Comparison of ENCODE assay signal across 1 cellular context in genomic region chr19:40718774-40719391, GRCh38.
TF ChIP-seq lines count a peak whose summit lies in the region.

No MANE protein-coding gene starts in this region.

TF ChIP-seq in HepG2, 621 proteins besides CTCF, POLR2A, EP300 and RAD21 (continued from another document and continues in another):
- TF ChIP-seq, protein P1, sequence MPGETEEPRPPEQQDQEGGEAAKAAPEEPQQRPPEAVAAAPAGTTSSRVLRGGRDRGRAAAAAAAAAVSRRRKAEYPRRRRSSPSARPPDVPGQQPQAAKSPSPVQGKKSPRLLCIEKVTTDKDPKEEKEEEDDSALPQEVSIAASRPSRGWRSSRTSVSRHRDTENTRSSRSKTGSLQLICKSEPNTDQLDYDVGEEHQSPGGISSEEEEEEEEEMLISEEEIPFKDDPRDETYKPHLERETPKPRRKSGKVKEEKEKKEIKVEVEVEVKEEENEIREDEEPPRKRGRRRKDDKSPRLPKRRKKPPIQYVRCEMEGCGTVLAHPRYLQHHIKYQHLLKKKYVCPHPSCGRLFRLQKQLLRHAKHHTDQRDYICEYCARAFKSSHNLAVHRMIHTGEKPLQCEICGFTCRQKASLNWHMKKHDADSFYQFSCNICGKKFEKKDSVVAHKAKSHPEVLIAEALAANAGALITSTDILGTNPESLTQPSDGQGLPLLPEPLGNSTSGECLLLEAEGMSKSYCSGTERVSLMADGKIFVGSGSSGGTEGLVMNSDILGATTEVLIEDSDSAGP (CRISPR knock-in tag; IDR thresholded peaks at IDR 0.05; ENCODE audit: borderline replicate concordance), result peak; percentile 69
- TF ChIP-seq, protein P2, sequence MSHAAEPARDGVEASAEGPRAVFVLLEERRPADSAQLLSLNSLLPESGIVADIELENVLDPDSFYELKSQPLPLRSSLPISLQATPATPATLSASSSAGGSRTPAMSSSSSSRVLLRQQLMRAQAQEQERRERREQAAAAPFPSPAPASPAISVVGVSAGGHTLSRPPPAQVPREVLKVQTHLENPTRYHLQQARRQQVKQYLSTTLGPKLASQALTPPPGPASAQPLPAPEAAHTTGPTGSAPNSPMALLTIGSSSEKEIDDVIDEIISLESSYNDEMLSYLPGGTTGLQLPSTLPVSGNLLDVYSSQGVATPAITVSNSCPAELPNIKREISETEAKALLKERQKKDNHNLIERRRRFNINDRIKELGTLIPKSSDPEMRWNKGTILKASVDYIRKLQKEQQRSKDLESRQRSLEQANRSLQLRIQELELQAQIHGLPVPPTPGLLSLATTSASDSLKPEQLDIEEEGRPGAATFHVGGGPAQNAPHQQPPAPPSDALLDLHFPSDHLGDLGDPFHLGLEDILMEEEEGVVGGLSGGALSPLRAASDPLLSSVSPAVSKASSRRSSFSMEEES (CRISPR knock-in tag; IDR thresholded peaks at IDR 0.05), result peak; percentile 85
- TF ChIP-seq TBX2 (CRISPR knock-in tag; IDR thresholded peaks at IDR 0.05; ENCODE audit: borderline replicate concordance) (peak; percentile 93), ZBTB38 (CRISPR knock-in tag; IDR thresholded peaks at IDR 0.05) (peak; percentile 19; the same call in 1 of the 2 replicates), ZNF331 (CRISPR knock-in tag; IDR thresholded peaks at IDR 0.05) (peak; percentile 77), RXRA (CRISPR knock-in tag; IDR thresholded peaks at IDR 0.05) (peak; percentile 86), ZNF614 (CRISPR knock-in tag; IDR thresholded peaks at IDR 0.05; ENCODE audit: borderline replicate concordance) (peak; percentile 41; the same call in 1 of the 2 replicates), CBX2 (IDR thresholded peaks at IDR 0.05; ENCODE audit: low read depth, low read length) (no peak), CBX2 (CRISPR knock-in tag; IDR thresholded peaks at IDR 0.05; ENCODE audit: low read depth) (no peak), THAP9 (CRISPR knock-in tag; IDR thresholded peaks at IDR 0.05; ENCODE audit: borderline replicate concordance) (no peak), ZNF230 (CRISPR knock-in tag; IDR thresholded peaks at IDR 0.05) (0 out of 2 replicates have a peak, but pooled peaks have one; percentile 73), POLR2G (IDR thresholded peaks at IDR 0.05; ENCODE audit: low read depth, low read length) (peak; percentile 71), ZNF883 (CRISPR knock-in tag; IDR thresholded peaks at IDR 0.05; ENCODE audit: not compliant biosample characterization) (no peak), ZNF33B (CRISPR knock-in tag; IDR thresholded peaks at IDR 0.05) (no peak; the same call in 1 of the 2 replicates), MEF2D (CRISPR knock-in tag; IDR thresholded peaks at IDR 0.05) (0 out of 2 replicates have a peak, but pooled peaks have one; percentile 27), ZNF160 (CRISPR knock-in tag; IDR thresholded peaks at IDR 0.05) (peak; percentile 73; the same call in 1 of the 2 replicates), CBX5 (CRISPR knock-in tag; IDR thresholded peaks at IDR 0.05; ENCODE audit: borderline replicate concordance) (peak; percentile 32; the same call in 1 of the 2 replicates), ZFY (CRISPR knock-in tag; IDR thresholded peaks at IDR 0.05) (peak; percentile 77), ZNF782 (CRISPR knock-in tag; IDR thresholded peaks at IDR 0.05; ENCODE audit: borderline replicate concordance) (no peak), HIVEP1 (CRISPR knock-in tag; IDR thresholded peaks at IDR 0.05) (peak; percentile 87), GATAD2A (CRISPR knock-in tag; IDR thresholded peaks at IDR 0.05) (peak; percentile 69), ZNF350 (CRISPR knock-in tag; IDR thresholded peaks at IDR 0.05; ENCODE audit: borderline replicate concordance, low read depth) (peak; percentile 44; the same call in 1 of the 2 replicates), FOXA3 (CRISPR knock-in tag; IDR thresholded peaks at IDR 0.05) (peak; percentile 61), KDM2A (CRISPR knock-in tag; IDR thresholded peaks at IDR 0.05; ENCODE audit: borderline replicate concordance, low read depth) (peak; percentile 41), ARNT2 (CRISPR knock-in tag; IDR thresholded peaks at IDR 0.05; ENCODE audit: low read depth) (no peak), ZNF709 (CRISPR knock-in tag; IDR thresholded peaks at IDR 0.05) (0 out of 2 replicates have a peak, but pooled peaks have one; percentile 41), ZNF75D (CRISPR knock-in tag; IDR thresholded peaks at IDR 0.05; ENCODE audit: borderline replicate concordance) (no peak), MEIS1 (CRISPR knock-in tag; IDR thresholded peaks at IDR 0.05; ENCODE audit: borderline replicate concordance) (peak; percentile 34; the same call in 1 of the 2 replicates), FOXO1 (CRISPR knock-in tag; IDR thresholded peaks at IDR 0.05) (peak; percentile 24), TFAP4 (IDR thresholded peaks at IDR 0.05; ENCODE audit: borderline replicate concordance, low read depth) (peak; percentile 84; the same call in 1 of the 2 replicates), HOXD1 (CRISPR knock-in tag; IDR thresholded peaks at IDR 0.05) (0 out of 2 replicates have a peak, but pooled peaks have one; percentile 52), ZNF792 (CRISPR knock-in tag; IDR thresholded peaks at IDR 0.05) (peak; percentile 21; the same call in 1 of the 2 replicates), GATAD1 (CRISPR knock-in tag; IDR thresholded peaks at IDR 0.05) (peak; percentile 32; the same call in 1 of the 2 replicates), ZSCAN25 (CRISPR knock-in tag; IDR thresholded peaks at IDR 0.05) (peak; percentile 57; the same call in 1 of the 2 replicates), ZNF607 (CRISPR knock-in tag; IDR thresholded peaks at IDR 0.05; ENCODE audit: borderline replicate concordance) (peak; percentile 19; the same call in 1 of the 2 replicates), NR2F6 (IDR thresholded peaks at IDR 0.05) (no peak), NR2F6 (CRISPR knock-in tag; IDR thresholded peaks at IDR 0.05) (peak; percentile 14; the same call in 1 of the 2 replicates), HMG20B (CRISPR knock-in tag; conservative IDR thresholded peaks at IDR 0.05) (0 out of 2 replicates have a peak, but pooled peaks have one; percentile 33), REPIN1 (CRISPR knock-in tag; IDR thresholded peaks at IDR 0.05; ENCODE audit: borderline replicate concordance, low read depth) (peak; percentile 28; the same call in 1 of the 2 replicates), NR2F2 (IDR thresholded peaks at IDR 0.05; ENCODE audit: borderline replicate concordance, low read depth) (no peak), HDAC1 (CRISPR knock-in tag; IDR thresholded peaks at IDR 0.05) (peak; percentile 87), TP53 (CRISPR knock-in tag; conservative IDR thresholded peaks at IDR 0.05) (no peak), PPARG (CRISPR knock-in tag; conservative IDR thresholded peaks at IDR 0.05) (no peak), BRF2 (CRISPR knock-in tag; IDR thresholded peaks at IDR 0.05) (no peak; the same call in 1 of the 2 replicates), TBL1XR1 (IDR thresholded peaks at IDR 0.05; ENCODE audit: borderline replicate concordance, low read length, partially characterized antibody) (no peak), SMARCE1 (IDR thresholded peaks at IDR 0.05; ENCODE audit: borderline replicate concordance) (no peak), PAWR (CRISPR knock-in tag; IDR thresholded peaks at IDR 0.05; ENCODE audit: borderline replicate concordance) (no peak), KMT2B (CRISPR knock-in tag; IDR thresholded peaks at IDR 0.05) (0 out of 2 replicates have a peak, but pooled peaks have one; percentile 23), ZMYM4 (CRISPR knock-in tag; IDR thresholded peaks at IDR 0.05) (peak; percentile 48), ZFYVE20 (CRISPR knock-in tag; IDR thresholded peaks at IDR 0.05; ENCODE audit: borderline replicate concordance, low read depth) (no peak), CAMTA2 (CRISPR knock-in tag; IDR thresholded peaks at IDR 0.05; ENCODE audit: borderline replicate concordance) (no peak), MTA1 (CRISPR knock-in tag; IDR thresholded peaks at IDR 0.05; ENCODE audit: borderline replicate concordance) (peak; percentile 91)
- TF ChIP-seq, protein P3, sequence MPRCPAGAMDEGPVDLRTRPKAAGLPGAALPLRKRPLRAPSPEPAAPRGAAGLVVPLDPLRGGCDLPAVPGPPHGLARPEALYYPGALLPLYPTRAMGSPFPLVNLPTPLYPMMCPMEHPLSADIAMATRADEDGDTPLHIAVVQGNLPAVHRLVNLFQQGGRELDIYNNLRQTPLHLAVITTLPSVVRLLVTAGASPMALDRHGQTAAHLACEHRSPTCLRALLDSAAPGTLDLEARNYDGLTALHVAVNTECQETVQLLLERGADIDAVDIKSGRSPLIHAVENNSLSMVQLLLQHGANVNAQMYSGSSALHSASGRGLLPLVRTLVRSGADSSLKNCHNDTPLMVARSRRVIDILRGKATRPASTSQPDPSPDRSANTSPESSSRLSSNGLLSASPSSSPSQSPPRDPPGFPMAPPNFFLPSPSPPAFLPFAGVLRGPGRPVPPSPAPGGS (CRISPR knock-in tag; IDR thresholded peaks at IDR 0.05), result peak; percentile 63; the same call in 1 of the 2 replicates
- TF ChIP-seq, protein P4, sequence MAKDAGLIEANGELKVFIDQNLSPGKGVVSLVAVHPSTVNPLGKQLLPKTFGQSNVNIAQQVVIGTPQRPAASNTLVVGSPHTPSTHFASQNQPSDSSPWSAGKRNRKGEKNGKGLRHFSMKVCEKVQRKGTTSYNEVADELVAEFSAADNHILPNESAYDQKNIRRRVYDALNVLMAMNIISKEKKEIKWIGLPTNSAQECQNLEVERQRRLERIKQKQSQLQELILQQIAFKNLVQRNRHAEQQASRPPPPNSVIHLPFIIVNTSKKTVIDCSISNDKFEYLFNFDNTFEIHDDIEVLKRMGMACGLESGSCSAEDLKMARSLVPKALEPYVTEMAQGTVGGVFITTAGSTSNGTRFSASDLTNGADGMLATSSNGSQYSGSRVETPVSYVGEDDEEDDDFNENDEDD (CRISPR knock-in tag; IDR thresholded peaks at IDR 0.05; ENCODE audit: borderline replicate concordance), result peak; percentile 48; the same call in 1 of the 2 replicates
- TF ChIP-seq, protein P5, sequence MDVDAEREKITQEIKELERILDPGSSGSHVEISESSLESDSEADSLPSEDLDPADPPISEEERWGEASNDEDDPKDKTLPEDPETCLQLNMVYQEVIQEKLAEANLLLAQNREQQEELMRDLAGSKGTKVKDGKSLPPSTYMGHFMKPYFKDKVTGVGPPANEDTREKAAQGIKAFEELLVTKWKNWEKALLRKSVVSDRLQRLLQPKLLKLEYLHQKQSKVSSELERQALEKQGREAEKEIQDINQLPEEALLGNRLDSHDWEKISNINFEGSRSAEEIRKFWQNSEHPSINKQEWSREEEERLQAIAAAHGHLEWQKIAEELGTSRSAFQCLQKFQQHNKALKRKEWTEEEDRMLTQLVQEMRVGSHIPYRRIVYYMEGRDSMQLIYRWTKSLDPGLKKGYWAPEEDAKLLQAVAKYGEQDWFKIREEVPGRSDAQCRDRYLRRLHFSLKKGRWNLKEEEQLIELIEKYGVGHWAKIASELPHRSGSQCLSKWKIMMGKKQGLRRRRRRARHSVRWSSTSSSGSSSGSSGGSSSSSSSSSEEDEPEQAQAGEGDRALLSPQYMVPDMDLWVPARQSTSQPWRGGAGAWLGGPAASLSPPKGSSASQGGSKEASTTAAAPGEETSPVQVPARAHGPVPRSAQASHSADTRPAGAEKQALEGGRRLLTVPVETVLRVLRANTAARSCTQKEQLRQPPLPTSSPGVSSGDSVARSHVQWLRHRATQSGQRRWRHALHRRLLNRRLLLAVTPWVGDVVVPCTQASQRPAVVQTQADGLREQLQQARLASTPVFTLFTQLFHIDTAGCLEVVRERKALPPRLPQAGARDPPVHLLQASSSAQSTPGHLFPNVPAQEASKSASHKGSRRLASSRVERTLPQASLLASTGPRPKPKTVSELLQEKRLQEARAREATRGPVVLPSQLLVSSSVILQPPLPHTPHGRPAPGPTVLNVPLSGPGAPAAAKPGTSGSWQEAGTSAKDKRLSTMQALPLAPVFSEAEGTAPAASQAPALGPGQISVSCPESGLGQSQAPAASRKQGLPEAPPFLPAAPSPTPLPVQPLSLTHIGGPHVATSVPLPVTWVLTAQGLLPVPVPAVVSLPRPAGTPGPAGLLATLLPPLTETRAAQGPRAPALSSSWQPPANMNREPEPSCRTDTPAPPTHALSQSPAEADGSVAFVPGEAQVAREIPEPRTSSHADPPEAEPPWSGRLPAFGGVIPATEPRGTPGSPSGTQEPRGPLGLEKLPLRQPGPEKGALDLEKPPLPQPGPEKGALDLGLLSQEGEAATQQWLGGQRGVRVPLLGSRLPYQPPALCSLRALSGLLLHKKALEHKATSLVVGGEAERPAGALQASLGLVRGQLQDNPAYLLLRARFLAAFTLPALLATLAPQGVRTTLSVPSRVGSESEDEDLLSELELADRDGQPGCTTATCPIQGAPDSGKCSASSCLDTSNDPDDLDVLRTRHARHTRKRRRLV (CRISPR knock-in tag; IDR thresholded peaks at IDR 0.05), result 0 out of 2 replicates have a peak, but pooled peaks have one; percentile 46
